In genomic region chr20:34954905-34955231, GRCh38 we compare ENCODE assay signal across 8 cellular contexts. TPM values are rescaled to one million over a fixed set of nuclear protein-coding genes. Genes with fewer than 3 reads are reported as not detected.
DNase-seq lines count a peak whose midpoint lies in the region; ATAC-seq and TF ChIP-seq lines count a peak whose summit lies in the region.

No MANE protein-coding gene starts in this region.

- no peaks in the 10 kb centered on the region for H4K20me1 ChIP-seq in OCI-LY1 (ENCODE audit: insufficient read depth, low read length)

- H3K27me3 ChIP-seq in cardiac muscle cell (no peaks in the 10 kb centered on the region), OCI-LY1 (ENCODE audit: insufficient read depth, low read length) (no peaks in the 10 kb centered on the region), vagina (no peaks in the 10 kb centered on the region)

- H3K27ac ChIP-seq in cardiac muscle cell (peak overlapping the region; percentile 93), OCI-LY1 (ENCODE audit: low read depth, low read length, poor library complexity, severe bottlenecking) (peak overlapping the region; percentile 34), vagina (peak overlapping the region; percentile 82)

- H3K79me2 ChIP-seq in OCI-LY1 (ENCODE audit: insufficient read depth, low read length), result no peaks in the 10 kb centered on the region

- H3K9me3 ChIP-seq in cardiac muscle cell (ENCODE audit: low read depth) (no peaks in the 10 kb centered on the region), OCI-LY1 (ENCODE audit: low read length) (peaks cover 8% of the 10 kb centered on the region), vagina (no peaks in the 10 kb centered on the region)

- H3K4me3 Mint-ChIP-seq in memory B cell, result peak overlapping the region; percentile 95

- H3K27ac Mint-ChIP-seq in memory B cell, result peak overlapping the region; percentile 90

- H3K36me3 ChIP-seq in cardiac muscle cell (no peaks in the 10 kb centered on the region), OCI-LY1 (ENCODE audit: insufficient read depth, low read length) (peaks cover 5% of the 10 kb centered on the region), vagina (no peaks in the 10 kb centered on the region)

- no peak for ATAC-seq in Right ventricle myocardium inferior
- ATAC-seq in memory B cell (ENCODE audit: low read depth), result no peak
- ATAC-seq in GM21717 (IDR thresholded peaks at IDR 0.05; ENCODE audit: unreplicated experiment), result no peak
- no peak for ATAC-seq in HG03175 (IDR thresholded peaks at IDR 0.05; ENCODE audit: unreplicated experiment)

- intact Hi-C loops in Right ventricle myocardium inferior (cut with DNase I) (loop anchor here (1.0 to 10.0 kb wide), 2 partner anchors 79 to 320 kb away; partner anchors contain the start of genes ACSS2 and MMP24OS), vagina (cut with DNase I) (loop anchor here (2.0 kb wide), 1 partner anchor 80 kb away; no protein-coding TSS in a partner anchor)

- H3K27me3 Mint-ChIP-seq in memory B cell, result no peaks in the 10 kb centered on the region

- peaks cover 21% of the 10 kb centered on the region for H3K4me1 Mint-ChIP-seq in memory B cell

- no peak for TF ChIP-seq POLR2A in vagina (IDR thresholded peaks at IDR 0.05)

- no peaks in the 10 kb centered on the region for H3F3A ChIP-seq in OCI-LY1 (ENCODE audit: insufficient read depth, low read length)

- H3K4me1 ChIP-seq in cardiac muscle cell (ENCODE audit: low read depth) (peaks cover 9% of the 10 kb centered on the region), OCI-LY1 (ENCODE audit: insufficient read depth, low read length, severe bottlenecking) (peaks cover 26% of the 10 kb centered on the region), vagina (peaks cover 17% of the 10 kb centered on the region)

- no peaks in the 10 kb centered on the region for H3K9me3 Mint-ChIP-seq in memory B cell

- H3K4me3 ChIP-seq in cardiac muscle cell, result peak overlapping the region; percentile 49
- H3K4me3 ChIP-seq in OCI-LY1 (ENCODE audit: low read depth, low read length, poor library complexity, severe bottlenecking), result peak overlapping the region; percentile 78
- H3K4me3 ChIP-seq in choroid plexus epithelial cell (ENCODE audit: low read depth, low read length), result peak overlapping the region; percentile 84
- H3K4me3 ChIP-seq in vagina, result peak overlapping the region; percentile 62 to 67

- H3K9ac ChIP-seq in OCI-LY1 (ENCODE audit: low read length), result peak overlapping the region; percentile 83

- DNase-seq in cardiac muscle cell (ENCODE audit: low read depth in 1 of 2, low spot score in 1 of 2) (peak in 1 of 2 donors; percentile 38), Right ventricle myocardium inferior (ENCODE audit: missing footprints) (no peak), choroid plexus epithelial cell (ENCODE audit: low read depth) (peak; percentile 30), memory B cell (ENCODE audit: low spot score in 2 of 2) (no peak), vagina (ENCODE audit: extremely low spot score in 2 of 2) (no peak)

- H3K36me3 Mint-ChIP-seq in memory B cell, result peaks cover 2% of the 10 kb centered on the region

- peak overlapping the region; percentile 40 for H2AFZ ChIP-seq in OCI-LY1 (ENCODE audit: low read length)

- TF ChIP-seq CTCF in cardiac muscle cell (IDR thresholded peaks at IDR 0.05; ENCODE audit: low read depth, low read length) (no peak), OCI-LY1 (IDR thresholded peaks at IDR 0.05; ENCODE audit: low read length) (no peak), choroid plexus epithelial cell (conservative IDR thresholded peaks at IDR 0.05; ENCODE audit: low read depth, low read length) (no peak), vagina (IDR thresholded peaks at IDR 0.05) (no peak)

- no peaks in the 10 kb centered on the region for H3K9me2 ChIP-seq in OCI-LY1 (ENCODE audit: low read depth, low read length)

- peak overlapping the region; percentile 85 for H3K4me2 ChIP-seq in OCI-LY1 (ENCODE audit: low read length)

RNA-seq across cellular contexts. Expression of gene GSS, which starts 0.7 kb away (rescaled TPM):
- 50.5 and 69.5 TPM in 2 replicates for total RNA-seq in cardiac muscle cell
- polyA plus RNA-seq in cardiac muscle cell, result 59.9 and 82.9 TPM in 2 replicates
- 17.6 TPM for total RNA-seq in Right ventricle myocardium inferior
- total RNA-seq in vagina, result 47.9 TPM

RNA-seq across cellular contexts. Expression of gene MYH7B, which starts 0.8 kb away (rescaled TPM):
- 30.2 and 73.2 TPM in 2 replicates for total RNA-seq in cardiac muscle cell
- polyA plus RNA-seq in cardiac muscle cell, result 107 and 112 TPM in 2 replicates
- total RNA-seq in Right ventricle myocardium inferior, result 230 TPM
- total RNA-seq in vagina, result under 0.01 TPM

Comparison
In these comparisons a context has a peak if more than half of its experiments do, and no peak if none do; other contexts are left out.
1. H3K27ac ChIP-seq: peak in every context shown above with its lines; median percentile 93 in cardiac muscle cell; 82 in vagina; 34 in OCI-LY1.
2. RNA of gene MYH7B, which starts 0.8 kb away (total RNA-seq): 230 TPM in Right ventricle myocardium inferior (single experiment) and 30.2 to 73.2 TPM in cardiac muscle cell; under 0.01 TPM in vagina (single experiment); every median in the first group is over 10 times any median in the second.
3. Peak in every context shown above with its lines, with median percentiles within 50 percentile points of each other: H3K4me3 ChIP-seq.